In genomic region chr6:37021356-37022129, GRCh38 we compare ENCODE assay signal across 8 cellular contexts. TPM values are rescaled to one million over a fixed set of nuclear protein-coding genes. Genes with fewer than 3 reads are reported as not detected.
DNase-seq lines count a peak whose midpoint lies in the region; ATAC-seq and TF ChIP-seq lines count a peak whose summit lies in the region.

No MANE protein-coding gene starts in this region.

- H3K36me3 Mint-ChIP-seq in stimulated activated naive B cell treated with anti-CD40 and anti-IgM and Interleukin-4, amounts not matched to agents 10 μg/mL and 1 μg/mL and 100 μg/mL, for 72 hours: peaks cover 59 to 66% of the 10 kb centered on the region in 2 donors

- no peaks in the 10 kb centered on the region for H3K9me3 Mint-ChIP-seq in stimulated activated naive B cell treated with anti-CD40 and anti-IgM and Interleukin-4, amounts not matched to agents 10 μg/mL and 1 μg/mL and 100 μg/mL, for 72 hours

- H3K36me3 ChIP-seq in OCI-LY7 (ENCODE audit: insufficient read depth, low read length): no peaks in the 10 kb centered on the region

- POLR2A ChIA-PET in OCI-LY7 (lab: Charles Lee): no interaction called here

- CTCF ChIA-PET in OCI-LY7 (lab: Charles Lee; ENCODE audit: unreplicated experiment): interaction anchor here (0.5 to 1.0 kb wide), 2 partner anchors 151 to 176 kb away, joined by 3 to 4 read pairs; no protein-coding TSS in a partner anchor

- ATAC-seq in stimulated activated naive B cell treated with anti-CD40 and anti-IgM and Interleukin-4, amounts not matched to agents 10 μg/mL and 1 μg/mL and 100 μg/mL, for 72 hours (replicated peaks): no peak
- no peak for ATAC-seq in HG02884 (IDR thresholded peaks at IDR 0.05; ENCODE audit: unreplicated experiment)
- ATAC-seq in HG03520 (IDR thresholded peaks at IDR 0.05; ENCODE audit: unreplicated experiment): no peak

- H3K9me3 ChIP-seq in OCI-LY7 (ENCODE audit: low read length): no peaks in the 10 kb centered on the region

- intact Hi-C loops in OCI-LY7 (cut with micrococcal nuclease; ENCODE audit: unreplicated experiment): no loop called here

- H3K4me3 Mint-ChIP-seq in stimulated activated naive B cell treated with anti-CD40 and anti-IgM and Interleukin-4, amounts not matched to agents 10 μg/mL and 1 μg/mL and 100 μg/mL, for 72 hours: no peak overlapping the region

- H4K20me1 ChIP-seq in OCI-LY7 (ENCODE audit: insufficient read depth, low read length): no peaks in the 10 kb centered on the region

- no TSS peak for BruUV-seq in OCI-LY7 (replicated peaks; lab: Mats Ljungman, UMichigan)

- no peaks in the 10 kb centered on the region for H3K27me3 Mint-ChIP-seq in stimulated activated naive B cell treated with anti-CD40 and anti-IgM and Interleukin-4, amounts not matched to agents 10 μg/mL and 1 μg/mL and 100 μg/mL, for 72 hours

- peak overlapping the region; percentile 77 for H3K27ac Mint-ChIP-seq in stimulated activated naive B cell treated with anti-CD40 and anti-IgM and Interleukin-4, amounts not matched to agents 10 μg/mL and 1 μg/mL and 100 μg/mL, for 72 hours

- H2AFZ ChIP-seq in OCI-LY7 (ENCODE audit: low read length): no peak overlapping the region

- H3K4me3 ChIP-seq in GM12864 (ENCODE audit: low read depth, low read length) (no peak overlapping the region), OCI-LY7 (ENCODE audit: low read depth, low read length, poor library complexity, severe bottlenecking) (no peak overlapping the region)

- H3K4me2 ChIP-seq in OCI-LY7 (ENCODE audit: low read length): no peak overlapping the region

- H3K4me1 Mint-ChIP-seq in stimulated activated naive B cell treated with anti-CD40 and anti-IgM and Interleukin-4, amounts not matched to agents 10 μg/mL and 1 μg/mL and 100 μg/mL, for 72 hours: peaks cover 30 to 45% of the 10 kb centered on the region in 2 donors

- DNase-seq in GM12864 (ENCODE audit: low read depth) (no peak), OCI-LY7 (ENCODE audit: low spot score) (peak; percentile 45), islet precursor cell (peak; percentile 80), putamen (ENCODE audit: low spot score) (no peak)
- peak; percentile 75 to 79 for DNase-seq in activated T-cell treated with anti-CD3 and anti-CD28 coated beads, Interleukin-2, amount 50 U/mL, for 48 hours
- no peak for DNase-seq in stimulated activated naive B cell treated with anti-CD40 and anti-IgM and Interleukin-4, amounts not matched to agents 10 μg/mL and 1 μg/mL and 100 μg/mL, for 72 hours

- TF ChIP-seq CTCF in GM12864 (IDR thresholded peaks at IDR 0.05; ENCODE audit: low read depth, low read length, missing control alignments) (peak; percentile 33), OCI-LY7 (conservative IDR thresholded peaks at IDR 0.05; ENCODE audit: low read length) (peak; percentile 71)

- H3K4me1 ChIP-seq in OCI-LY7 (ENCODE audit: insufficient read depth, low read length, poor library complexity, severe bottlenecking): peaks cover 13% of the 10 kb centered on the region

- H3K79me2 ChIP-seq in OCI-LY7 (ENCODE audit: insufficient read depth, low read depth, low read length): no peaks in the 10 kb centered on the region

- no peak overlapping the region for H3K27ac ChIP-seq in OCI-LY7 (ENCODE audit: low read depth, low read length, poor library complexity, severe bottlenecking)

- H3K9me2 ChIP-seq in OCI-LY7 (ENCODE audit: insufficient read depth, low read length): no peaks in the 10 kb centered on the region

RNA-seq across cellular contexts. Expression of gene FGD2, which starts 16.1 kb away (rescaled TPM):
- 23.8 and 27.8 TPM in 2 replicates for total RNA-seq in OCI-LY7 (2014; rRNA removed; shearing (Covaris generic))
- total RNA-seq in OCI-LY7 (2022): 45.7 and 48.6 TPM in 2 replicates

RNA-seq across cellular contexts. Expression of gene MTCH1, which starts 35.5 kb away (rescaled TPM):
- total RNA-seq in OCI-LY7 (2014; rRNA removed; shearing (Covaris generic)): 81.4 and 93.7 TPM in 2 replicates
- 72.5 and 79.6 TPM in 2 replicates for total RNA-seq in OCI-LY7 (2022)

Comparison
In these comparisons a context has a peak if more than half of its experiments do, and no peak if none do; other contexts are left out.
1. DNase-seq: peak in OCI-LY7 (single experiment), activated T-cell treated with anti-CD3 and anti-CD28 coated beads, Interleukin-2, amount 50 U/mL, for 48 hours (2 of 2) and islet precursor cell (single experiment); none in GM12864 (single experiment), stimulated activated naive B cell treated with anti-CD40 and anti-IgM and Interleukin-4, amounts not matched to agents 10 μg/mL and 1 μg/mL and 100 μg/mL, for 72 hours (single experiment) and putamen (single experiment).